ENCODE assay signal across 1 cellular context in the genomic region with DNA sequence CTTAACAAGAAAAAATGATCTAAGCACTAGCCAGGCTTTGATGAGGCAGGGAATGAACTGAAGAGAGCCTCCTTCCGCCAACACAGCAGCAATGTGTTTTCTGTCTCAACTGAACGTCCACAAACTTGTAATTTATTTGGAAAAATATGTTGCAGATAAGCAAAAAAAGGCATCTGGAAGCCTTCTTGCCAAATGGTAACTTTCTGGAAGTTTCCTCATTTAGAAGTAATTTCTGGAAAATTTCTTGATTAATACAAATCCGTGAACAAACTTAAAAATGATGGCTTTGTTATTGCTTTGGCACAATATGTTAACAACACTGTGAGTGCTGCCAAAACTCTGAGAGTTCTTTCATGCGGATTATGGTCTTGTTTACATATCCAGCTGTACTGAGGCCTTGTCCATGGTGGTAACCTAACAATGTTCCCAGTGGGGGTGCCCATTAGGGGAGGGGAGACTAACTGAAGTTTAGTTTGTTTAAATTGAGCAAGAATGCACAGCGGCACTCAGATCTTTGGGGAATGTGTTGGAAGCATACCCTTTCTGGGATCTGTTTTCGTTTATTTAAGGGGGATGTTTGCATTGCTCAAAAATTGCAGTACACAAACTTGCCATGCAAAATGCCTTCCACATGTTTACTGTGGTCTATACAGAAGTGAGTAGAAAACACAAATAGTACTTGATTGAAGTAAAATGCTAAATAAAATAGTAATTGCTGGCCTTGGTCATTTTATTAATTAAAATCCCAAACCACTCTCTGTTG.
TF ChIP-seq lines count a peak whose summit lies in the region.

No MANE protein-coding gene starts in this region.

TF ChIP-seq in GM23338, 12 proteins besides CTCF, POLR2A, EP300 and RAD21 (continued from another document):
- TF ChIP-seq, protein P1, sequence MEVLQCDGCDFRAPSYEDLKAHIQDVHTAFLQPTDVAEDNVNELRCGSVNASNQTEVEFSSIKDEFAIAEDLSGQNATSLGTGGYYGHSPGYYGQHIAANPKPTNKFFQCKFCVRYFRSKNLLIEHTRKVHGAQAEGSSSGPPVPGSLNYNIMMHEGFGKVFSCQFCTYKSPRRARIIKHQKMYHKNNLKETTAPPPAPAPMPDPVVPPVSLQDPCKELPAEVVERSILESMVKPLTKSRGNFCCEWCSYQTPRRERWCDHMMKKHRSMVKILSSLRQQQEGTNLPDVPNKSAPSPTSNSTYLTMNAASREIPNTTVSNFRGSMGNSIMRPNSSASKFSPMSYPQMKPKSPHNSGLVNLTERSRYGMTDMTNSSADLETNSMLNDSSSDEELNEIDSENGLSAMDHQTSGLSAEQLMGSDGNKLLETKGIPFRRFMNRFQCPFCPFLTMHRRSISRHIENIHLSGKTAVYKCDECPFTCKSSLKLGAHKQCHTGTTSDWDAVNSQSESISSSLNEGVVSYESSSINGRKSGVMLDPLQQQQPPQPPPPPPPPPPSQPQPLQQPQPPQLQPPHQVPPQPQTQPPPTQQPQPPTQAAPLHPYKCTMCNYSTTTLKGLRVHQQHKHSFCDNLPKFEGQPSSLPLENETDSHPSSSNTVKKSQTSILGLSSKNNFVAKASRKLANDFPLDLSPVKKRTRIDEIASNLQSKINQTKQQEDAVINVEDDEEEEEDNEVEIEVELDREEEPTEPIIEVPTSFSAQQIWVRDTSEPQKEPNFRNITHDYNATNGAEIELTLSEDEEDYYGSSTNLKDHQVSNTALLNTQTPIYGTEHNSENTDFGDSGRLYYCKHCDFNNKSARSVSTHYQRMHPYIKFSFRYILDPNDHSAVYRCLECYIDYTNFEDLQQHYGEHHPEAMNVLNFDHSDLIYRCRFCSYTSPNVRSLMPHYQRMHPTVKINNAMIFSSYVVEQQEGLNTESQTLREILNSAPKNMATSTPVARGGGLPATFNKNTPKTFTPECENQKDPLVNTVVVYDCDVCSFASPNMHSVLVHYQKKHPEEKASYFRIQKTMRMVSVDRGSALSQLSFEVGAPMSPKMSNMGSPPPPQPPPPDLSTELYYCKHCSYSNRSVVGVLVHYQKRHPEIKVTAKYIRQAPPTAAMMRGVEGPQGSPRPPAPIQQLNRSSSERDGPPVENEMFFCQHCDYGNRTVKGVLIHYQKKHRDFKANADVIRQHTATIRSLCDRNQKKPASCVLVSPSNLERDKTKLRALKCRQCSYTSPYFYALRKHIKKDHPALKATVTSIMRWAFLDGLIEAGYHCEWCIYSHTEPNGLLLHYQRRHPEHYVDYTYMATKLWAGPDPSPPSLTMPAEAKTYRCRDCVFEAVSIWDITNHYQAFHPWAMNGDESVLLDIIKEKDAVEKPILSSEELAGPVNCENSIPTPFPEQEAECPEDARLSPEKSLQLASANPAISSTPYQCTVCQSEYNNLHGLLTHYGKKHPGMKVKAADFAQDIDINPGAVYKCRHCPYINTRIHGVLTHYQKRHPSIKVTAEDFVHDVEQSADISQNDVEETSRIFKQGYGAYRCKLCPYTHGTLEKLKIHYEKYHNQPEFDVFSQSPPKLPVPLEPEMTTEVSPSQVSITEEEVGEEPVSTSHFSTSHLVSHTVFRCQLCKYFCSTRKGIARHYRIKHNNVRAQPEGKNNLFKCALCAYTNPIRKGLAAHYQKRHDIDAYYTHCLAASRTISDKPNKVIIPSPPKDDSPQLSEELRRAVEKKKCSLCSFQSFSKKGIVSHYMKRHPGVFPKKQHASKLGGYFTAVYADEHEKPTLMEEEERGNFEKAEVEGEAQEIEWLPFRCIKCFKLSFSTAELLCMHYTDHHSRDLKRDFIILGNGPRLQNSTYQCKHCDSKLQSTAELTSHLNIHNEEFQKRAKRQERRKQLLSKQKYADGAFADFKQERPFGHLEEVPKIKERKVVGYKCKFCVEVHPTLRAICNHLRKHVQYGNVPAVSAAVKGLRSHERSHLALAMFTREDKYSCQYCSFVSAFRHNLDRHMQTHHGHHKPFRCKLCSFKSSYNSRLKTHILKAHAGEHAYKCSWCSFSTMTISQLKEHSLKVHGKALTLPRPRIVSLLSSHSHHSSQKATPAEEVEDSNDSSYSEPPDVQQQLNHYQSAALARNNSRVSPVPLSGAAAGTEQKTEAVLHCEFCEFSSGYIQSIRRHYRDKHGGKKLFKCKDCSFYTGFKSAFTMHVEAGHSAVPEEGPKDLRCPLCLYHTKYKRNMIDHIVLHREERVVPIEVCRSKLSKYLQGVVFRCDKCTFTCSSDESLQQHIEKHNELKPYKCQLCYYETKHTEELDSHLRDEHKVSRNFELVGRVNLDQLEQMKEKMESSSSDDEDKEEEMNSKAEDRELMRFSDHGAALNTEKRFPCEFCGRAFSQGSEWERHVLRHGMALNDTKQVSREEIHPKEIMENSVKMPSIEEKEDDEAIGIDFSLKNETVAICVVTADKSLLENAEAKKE (CRISPR knock-in tag; IDR thresholded peaks at IDR 0.05), result no peak
